1 cellular context compared by ENCODE assay signal in the genomic region with DNA sequence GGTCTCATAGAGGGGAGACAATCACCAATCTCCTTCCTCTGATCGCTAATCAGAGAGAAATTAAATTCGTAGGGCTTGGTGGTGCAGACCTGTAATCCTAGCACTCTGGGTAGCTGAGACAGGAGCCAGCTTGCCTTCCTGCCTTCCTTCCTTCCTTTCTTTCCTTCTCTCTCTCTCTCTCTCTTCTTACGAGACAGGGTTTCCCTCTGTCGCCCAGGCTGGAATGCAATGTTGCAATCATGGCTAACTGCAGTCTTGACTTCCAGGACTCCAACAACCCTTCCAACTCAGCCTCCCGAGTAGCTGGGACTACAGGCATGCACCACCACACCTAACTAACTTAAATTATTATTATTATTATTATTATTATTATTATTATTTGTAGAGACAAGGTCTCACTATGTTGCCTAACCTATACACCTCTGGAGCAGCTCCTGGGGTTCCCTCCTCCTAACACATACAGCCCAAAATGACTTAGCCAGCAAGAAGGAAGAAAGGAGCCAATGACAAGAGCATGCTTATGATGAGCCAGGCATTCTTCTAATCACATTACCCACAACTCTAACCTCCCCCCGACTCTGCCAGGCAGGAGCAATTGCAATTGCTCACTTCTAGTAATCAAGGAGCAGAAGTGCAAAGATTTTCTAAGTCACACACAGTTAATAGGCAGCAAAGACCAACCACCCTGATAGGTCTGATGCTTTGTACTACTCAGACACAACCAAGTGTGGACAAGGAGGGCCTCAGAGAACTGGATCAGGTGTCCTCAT.
TF ChIP-seq lines count a peak whose summit lies in the region.

No MANE protein-coding gene starts in this region.

TF ChIP-seq in SK-N-SH treated with all-trans-retinoic acid at 6 μM for 48 hours, 23 proteins besides CTCF, POLR2A, EP300 and RAD21 (continued from another document):
- TF ChIP-seq, protein P1, sequence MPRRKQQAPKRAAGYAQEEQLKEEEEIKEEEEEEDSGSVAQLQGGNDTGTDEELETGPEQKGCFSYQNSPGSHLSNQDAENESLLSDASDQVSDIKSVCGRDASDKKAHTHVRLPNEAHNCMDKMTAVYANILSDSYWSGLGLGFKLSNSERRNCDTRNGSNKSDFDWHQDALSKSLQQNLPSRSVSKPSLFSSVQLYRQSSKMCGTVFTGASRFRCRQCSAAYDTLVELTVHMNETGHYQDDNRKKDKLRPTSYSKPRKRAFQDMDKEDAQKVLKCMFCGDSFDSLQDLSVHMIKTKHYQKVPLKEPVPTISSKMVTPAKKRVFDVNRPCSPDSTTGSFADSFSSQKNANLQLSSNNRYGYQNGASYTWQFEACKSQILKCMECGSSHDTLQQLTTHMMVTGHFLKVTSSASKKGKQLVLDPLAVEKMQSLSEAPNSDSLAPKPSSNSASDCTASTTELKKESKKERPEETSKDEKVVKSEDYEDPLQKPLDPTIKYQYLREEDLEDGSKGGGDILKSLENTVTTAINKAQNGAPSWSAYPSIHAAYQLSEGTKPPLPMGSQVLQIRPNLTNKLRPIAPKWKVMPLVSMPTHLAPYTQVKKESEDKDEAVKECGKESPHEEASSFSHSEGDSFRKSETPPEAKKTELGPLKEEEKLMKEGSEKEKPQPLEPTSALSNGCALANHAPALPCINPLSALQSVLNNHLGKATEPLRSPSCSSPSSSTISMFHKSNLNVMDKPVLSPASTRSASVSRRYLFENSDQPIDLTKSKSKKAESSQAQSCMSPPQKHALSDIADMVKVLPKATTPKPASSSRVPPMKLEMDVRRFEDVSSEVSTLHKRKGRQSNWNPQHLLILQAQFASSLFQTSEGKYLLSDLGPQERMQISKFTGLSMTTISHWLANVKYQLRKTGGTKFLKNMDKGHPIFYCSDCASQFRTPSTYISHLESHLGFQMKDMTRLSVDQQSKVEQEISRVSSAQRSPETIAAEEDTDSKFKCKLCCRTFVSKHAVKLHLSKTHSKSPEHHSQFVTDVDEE (CRISPR knock-in tag; IDR thresholded peaks at IDR 0.05): no peak
- TF ChIP-seq, protein P2, sequence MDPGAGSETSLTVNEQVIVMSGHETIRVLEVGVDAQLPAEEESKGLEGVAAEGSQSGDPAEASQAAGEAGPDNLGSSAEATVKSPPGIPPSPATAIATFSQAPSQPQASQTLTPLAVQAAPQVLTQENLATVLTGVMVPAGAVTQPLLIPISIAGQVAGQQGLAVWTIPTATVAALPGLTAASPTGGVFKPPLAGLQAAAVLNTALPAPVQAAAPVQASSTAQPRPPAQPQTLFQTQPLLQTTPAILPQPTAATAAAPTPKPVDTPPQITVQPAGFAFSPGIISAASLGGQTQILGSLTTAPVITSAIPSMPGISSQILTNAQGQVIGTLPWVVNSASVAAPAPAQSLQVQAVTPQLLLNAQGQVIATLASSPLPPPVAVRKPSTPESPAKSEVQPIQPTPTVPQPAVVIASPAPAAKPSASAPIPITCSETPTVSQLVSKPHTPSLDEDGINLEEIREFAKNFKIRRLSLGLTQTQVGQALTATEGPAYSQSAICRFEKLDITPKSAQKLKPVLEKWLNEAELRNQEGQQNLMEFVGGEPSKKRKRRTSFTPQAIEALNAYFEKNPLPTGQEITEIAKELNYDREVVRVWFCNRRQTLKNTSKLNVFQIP (CRISPR knock-in tag; IDR thresholded peaks at IDR 0.05; ENCODE audit: borderline replicate concordance, low read depth): no peak
- no peak for TF ChIP-seq TOX (CRISPR knock-in tag; IDR thresholded peaks at IDR 0.05; ENCODE audit: borderline replicate concordance)
- TF ChIP-seq, protein P3, sequence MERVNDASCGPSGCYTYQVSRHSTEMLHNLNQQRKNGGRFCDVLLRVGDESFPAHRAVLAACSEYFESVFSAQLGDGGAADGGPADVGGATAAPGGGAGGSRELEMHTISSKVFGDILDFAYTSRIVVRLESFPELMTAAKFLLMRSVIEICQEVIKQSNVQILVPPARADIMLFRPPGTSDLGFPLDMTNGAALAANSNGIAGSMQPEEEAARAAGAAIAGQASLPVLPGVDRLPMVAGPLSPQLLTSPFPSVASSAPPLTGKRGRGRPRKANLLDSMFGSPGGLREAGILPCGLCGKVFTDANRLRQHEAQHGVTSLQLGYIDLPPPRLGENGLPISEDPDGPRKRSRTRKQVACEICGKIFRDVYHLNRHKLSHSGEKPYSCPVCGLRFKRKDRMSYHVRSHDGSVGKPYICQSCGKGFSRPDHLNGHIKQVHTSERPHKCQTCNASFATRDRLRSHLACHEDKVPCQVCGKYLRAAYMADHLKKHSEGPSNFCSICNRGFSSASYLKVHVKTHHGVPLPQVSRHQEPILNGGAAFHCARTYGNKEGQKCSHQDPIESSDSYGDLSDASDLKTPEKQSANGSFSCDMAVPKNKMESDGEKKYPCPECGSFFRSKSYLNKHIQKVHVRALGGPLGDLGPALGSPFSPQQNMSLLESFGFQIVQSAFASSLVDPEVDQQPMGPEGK (CRISPR knock-in tag; IDR thresholded peaks at IDR 0.05; ENCODE audit: borderline replicate concordance): no peak
- no peak for TF ChIP-seq ARNTL (CRISPR knock-in tag; IDR thresholded peaks at IDR 0.05; ENCODE audit: borderline replicate concordance, low read depth)
- TF ChIP-seq PPARA (CRISPR knock-in tag; IDR thresholded peaks at IDR 0.05; ENCODE audit: borderline replicate concordance): no peak
- TF ChIP-seq BACH2 (CRISPR knock-in tag; IDR thresholded peaks at IDR 0.05; ENCODE audit: borderline replicate concordance): no peak
- TF ChIP-seq, protein P4, sequence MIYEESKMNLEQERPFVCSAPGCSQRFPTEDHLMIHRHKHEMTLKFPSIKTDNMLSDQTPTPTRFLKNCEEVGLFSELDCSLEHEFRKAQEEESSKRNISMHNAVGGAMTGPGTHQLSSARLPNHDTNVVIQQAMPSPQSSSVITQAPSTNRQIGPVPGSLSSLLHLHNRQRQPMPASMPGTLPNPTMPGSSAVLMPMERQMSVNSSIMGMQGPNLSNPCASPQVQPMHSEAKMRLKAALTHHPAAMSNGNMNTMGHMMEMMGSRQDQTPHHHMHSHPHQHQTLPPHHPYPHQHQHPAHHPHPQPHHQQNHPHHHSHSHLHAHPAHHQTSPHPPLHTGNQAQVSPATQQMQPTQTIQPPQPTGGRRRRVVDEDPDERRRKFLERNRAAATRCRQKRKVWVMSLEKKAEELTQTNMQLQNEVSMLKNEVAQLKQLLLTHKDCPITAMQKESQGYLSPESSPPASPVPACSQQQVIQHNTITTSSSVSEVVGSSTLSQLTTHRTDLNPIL (CRISPR knock-in tag; IDR thresholded peaks at IDR 0.05; ENCODE audit: low read depth): no peak
- TF ChIP-seq, protein P5, sequence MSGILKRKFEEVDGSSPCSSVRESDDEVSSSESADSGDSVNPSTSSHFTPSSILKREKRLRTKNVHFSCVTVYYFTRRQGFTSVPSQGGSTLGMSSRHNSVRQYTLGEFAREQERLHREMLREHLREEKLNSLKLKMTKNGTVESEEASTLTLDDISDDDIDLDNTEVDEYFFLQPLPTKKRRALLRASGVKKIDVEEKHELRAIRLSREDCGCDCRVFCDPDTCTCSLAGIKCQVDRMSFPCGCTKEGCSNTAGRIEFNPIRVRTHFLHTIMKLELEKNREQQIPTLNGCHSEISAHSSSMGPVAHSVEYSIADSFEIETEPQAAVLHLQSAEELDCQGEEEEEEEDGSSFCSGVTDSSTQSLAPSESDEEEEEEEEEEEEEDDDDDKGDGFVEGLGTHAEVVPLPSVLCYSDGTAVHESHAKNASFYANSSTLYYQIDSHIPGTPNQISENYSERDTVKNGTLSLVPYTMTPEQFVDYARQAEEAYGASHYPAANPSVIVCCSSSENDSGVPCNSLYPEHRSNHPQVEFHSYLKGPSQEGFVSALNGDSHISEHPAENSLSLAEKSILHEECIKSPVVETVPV (CRISPR knock-in tag; IDR thresholded peaks at IDR 0.05): no peak
- no peak for TF ChIP-seq ZC3H10 (CRISPR knock-in tag; IDR thresholded peaks at IDR 0.05)
- TF ChIP-seq RARB (CRISPR knock-in tag; IDR thresholded peaks at IDR 0.05): no peak
